25 cellular contexts compared by ENCODE assay signal in the genomic region with DNA sequence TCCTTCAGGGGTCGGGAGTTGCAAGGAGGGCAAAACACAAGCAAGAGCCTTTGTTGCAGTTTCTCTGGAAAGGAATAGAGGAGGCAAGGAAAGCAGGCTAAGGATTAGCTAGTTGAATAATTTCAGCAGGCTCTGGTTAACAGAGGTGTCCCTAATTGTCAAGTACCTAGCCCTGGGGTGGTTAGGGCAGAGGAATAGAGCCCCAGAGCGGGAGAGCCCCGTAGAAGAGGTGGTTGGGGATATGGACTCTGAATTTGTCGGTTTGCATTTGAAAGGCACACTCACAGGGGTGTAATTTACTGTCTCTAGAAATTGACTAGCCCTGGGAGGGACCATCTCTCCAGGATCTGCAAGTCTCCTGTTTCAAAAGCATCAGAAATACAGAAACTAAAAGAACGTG.
"Had no signal": no experiment of that assay in that cellular context is flagged by ENCODE, and none has a peak within 500 bp of the region (broad histone marks: within the 10 kb centered on the region; RNA-seq: fewer than 3 reads in every experiment).

No MANE protein-coding gene starts in this region.

- H3K27me3 Mint-ChIP-seq: activated naive CD4-positive, alpha-beta T cell treated with anti-CD3 and anti-CD28 coated beads, Interleukin-2, amount 50 U/mL, for 24 hours had no signal

- H3K27ac ChIP-seq: breast epithelium, Peyer's patch, RWPE1, SJCRH30 had no signal

- H3K4me2 ChIP-seq: SK-N-SH had no signal

- H3K9ac ChIP-seq: SK-N-SH had no signal

- H3K4me1 Mint-ChIP-seq: activated naive CD4-positive, alpha-beta T cell treated with anti-CD3 and anti-CD28 coated beads, Interleukin-2, amount 50 U/mL, for 24 hours had no signal

- H3K4me1 ChIP-seq: breast epithelium, Peyer's patch had no signal

- H3K4me3 ChIP-seq: breast epithelium, Peyer's patch, SJCRH30 had no signal

- H3K4me3 Mint-ChIP-seq: activated CD8-positive, alpha-beta T cell treated with anti-CD3 and anti-CD28 coated beads, Interleukin-2, amount 10 ng/mL, durations not matched to agents 7 days and 5 days; activated naive CD4-positive, alpha-beta T cell treated with anti-CD3 and anti-CD28 coated beads, Interleukin-2, amount 50 U/mL, for 24 hours; T-helper 2 cell treated with Interferon-gamma antibody and Interleukin-4, amounts not matched to agents 5 μg/mL and 100 μg/mL, for 36 hours had no signal

- H3K36me3 Mint-ChIP-seq: activated naive CD4-positive, alpha-beta T cell treated with anti-CD3 and anti-CD28 coated beads, Interleukin-2, amount 50 U/mL, for 24 hours had no signal

- H3K9me3 ChIP-seq: breast epithelium, Peyer's patch, SJCRH30, SK-N-SH had no signal

- DNase-seq: activated CD4-positive, alpha-beta T cell treated with anti-CD3 and anti-CD28 coated beads for 48 hours; activated CD4-positive, alpha-beta T cell treated with anti-CD3 and anti-CD28 coated beads, Interleukin-2, amount 50 U/mL, for 4 hours; activated CD4-positive, CD25-positive, alpha-beta regulatory T cell treated with anti-CD3 and anti-CD28 coated beads, Interleukin-2, amount 50 U/mL, for 72 hours; activated CD8-positive, alpha-beta memory T cell treated with anti-CD3 and anti-CD28 coated beads, Interleukin-2, amount 50 U/mL, for 48 hours; activated CD8-positive, alpha-beta T cell treated with anti-CD3 and anti-CD28 coated beads, Interleukin-2, amount 10 ng/mL, durations not matched to agents 7 days and 5 days; activated T-cell treated with anti-CD3 and anti-CD28 coated beads, Interleukin-2, amount 50 U/mL, for 1 hour; aorta; caudate nucleus; KG1; NCI-H1048; NCI-H1930; NCI-H2107; NCI-H2171 treated with DMSO at 0.1 percent for 48 hours; NCI-H226; NCI-H526 treated with DMSO at 0.1 percent for 48 hours; NCI-H82; Peyer's patch; Right ventricle myocardium superior; SJCRH30; SK-N-SH; SW 1271 had no signal

- H3K27me3 ChIP-seq: breast epithelium, Peyer's patch, SJCRH30 had no signal

- H3K27ac Mint-ChIP-seq: activated CD8-positive, alpha-beta T cell treated with anti-CD3 and anti-CD28 coated beads, Interleukin-2, amount 10 ng/mL, durations not matched to agents 7 days and 5 days; activated naive CD4-positive, alpha-beta T cell treated with anti-CD3 and anti-CD28 coated beads, Interleukin-2, amount 50 U/mL, for 24 hours; T-helper 2 cell treated with Interferon-gamma antibody and Interleukin-4, amounts not matched to agents 5 μg/mL and 100 μg/mL, for 36 hours had no signal

- H3K9me3 Mint-ChIP-seq: activated naive CD4-positive, alpha-beta T cell treated with anti-CD3 and anti-CD28 coated beads, Interleukin-2, amount 50 U/mL, for 24 hours had no signal

- H3K36me3 ChIP-seq: breast epithelium, Peyer's patch, SJCRH30 had no signal
